9 cellular contexts compared by ENCODE assay signal in the genomic region with DNA sequence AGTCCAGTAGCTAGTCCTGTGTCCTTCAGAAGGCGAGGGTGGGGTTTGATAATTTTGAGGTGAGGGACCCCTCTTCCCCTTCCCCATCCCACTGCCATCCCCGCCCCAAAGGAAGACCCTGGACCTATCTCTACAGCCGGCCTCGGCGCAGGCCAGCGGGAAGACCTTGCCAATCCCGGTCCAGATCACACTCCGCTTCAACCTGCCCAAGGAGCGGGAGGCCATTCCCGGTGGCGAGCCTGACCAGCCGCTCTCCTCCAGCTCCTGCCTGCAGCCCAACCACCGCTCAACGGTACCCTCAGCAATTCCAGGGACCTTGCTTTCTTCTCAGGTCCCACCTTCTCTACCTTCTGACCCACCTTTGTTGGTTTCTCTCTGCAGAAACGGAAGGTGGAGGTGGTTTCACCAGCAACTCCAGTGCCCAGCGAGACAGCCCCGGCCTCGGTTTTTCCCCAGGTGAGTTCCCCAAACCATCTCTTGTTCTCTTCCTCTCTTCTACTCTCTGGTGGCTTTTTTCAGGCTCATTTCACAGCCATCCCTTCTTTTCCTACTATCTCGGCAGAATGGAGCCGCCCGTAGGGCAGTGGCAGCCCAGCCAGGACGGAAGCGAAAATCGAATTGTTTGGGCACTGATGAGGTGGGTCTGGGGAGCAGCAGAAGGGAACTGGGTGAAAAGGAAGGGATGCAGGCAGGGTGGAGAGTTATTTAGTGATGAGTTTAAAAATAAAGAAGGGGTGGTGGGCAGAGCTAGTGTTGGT. TPM values are rescaled to one million over a fixed set of nuclear protein-coding genes. Genes with fewer than 3 reads are reported as not detected.
DNase-seq lines count a peak whose midpoint lies in the region; ATAC-seq, FAIRE-seq and TF ChIP-seq lines count a peak whose summit lies in the region.
"Had no signal": no experiment of that assay in that cellular context is flagged by ENCODE, and none has a peak within 500 bp of the region (broad histone marks: within the 10 kb centered on the region; RNA-seq: fewer than 3 reads in every experiment).

No MANE protein-coding gene starts in this region.

- H3K4me3 Mint-ChIP-seq in mesothelial cell of epicardium: peak overlapping the region; percentile 92

- H3K27ac ChIP-seq in HepG2 (ENCODE audit: extremely low read length, insufficient read depth, low read length) (peak overlapping the region; percentile 96), right lobe of liver (no peak overlapping the region), ascending aorta (peak overlapping the region; percentile 96 to 100), vagina (peak overlapping the region; percentile 99)

- no peaks in the 10 kb centered on the region for H4K20me1 ChIP-seq in HepG2 (ENCODE audit: insufficient read depth, low read length)

- TF ChIP-seq EP300 in HepG2 (IDR thresholded peaks at IDR 0.05; ENCODE audit: low read depth in 2 of 2, low read length in 2 of 2): no peak
- no peak for TF ChIP-seq EP300 in HepG2 (CRISPR knock-in tag; IDR thresholded peaks at IDR 0.05; ENCODE audit: borderline replicate concordance)

- peaks cover 12% of the 10 kb centered on the region for H3K4me1 Mint-ChIP-seq in mesothelial cell of epicardium

- peak overlapping the region; percentile 78; the same call in 1 of the 2 replicates for H3K9ac ChIP-seq in HepG2 (ENCODE audit: insufficient read depth, low read depth, low read length)

- no peaks in the 10 kb centered on the region for H3K27me3 Mint-ChIP-seq in mesothelial cell of epicardium (ENCODE audit: low read depth)

- ATAC-seq in HepG2: no peak
- ATAC-seq in right lobe of liver: no peak

- no peak for FAIRE-seq in HepG2 (lab: Jason Lieb, UNC)

- no peaks in the 10 kb centered on the region; a peak in 1 of 5 replicates for H3K27me3 ChIP-seq in HepG2 (ENCODE audit: control insufficient read depth in 1 of 2, insufficient read depth in 2 of 2, low read length in 2 of 2)
- H3K27me3 ChIP-seq in right lobe of liver: no peaks in the 10 kb centered on the region
- H3K27me3 ChIP-seq in ascending aorta: no peaks in the 10 kb centered on the region
- H3K27me3 ChIP-seq in vagina: no peaks in the 10 kb centered on the region

- H3K36me3 Mint-ChIP-seq in mesothelial cell of epicardium: peaks cover 28% of the 10 kb centered on the region

- TF ChIP-seq CTCF in HepG2 (CRISPR knock-in tag; IDR thresholded peaks at IDR 0.05): no peak
- TF ChIP-seq CTCF in right lobe of liver (IDR thresholded peaks at IDR 0.05): no peak
- TF ChIP-seq CTCF in ascending aorta (IDR thresholded peaks at IDR 0.05): no peak
- TF ChIP-seq CTCF in mesothelial cell of epicardium (IDR thresholded peaks at IDR 0.05; ENCODE audit: unreplicated experiment): no peak
- TF ChIP-seq CTCF in vagina (IDR thresholded peaks at IDR 0.05): no peak

- H3K9me3 ChIP-seq in HepG2 (ENCODE audit: low read length) (no peaks in the 10 kb centered on the region), right lobe of liver (no peaks in the 10 kb centered on the region), ascending aorta (no peaks in the 10 kb centered on the region), vagina (no peaks in the 10 kb centered on the region)

- H3K79me2 ChIP-seq in HepG2 (ENCODE audit: insufficient read depth, low read length): peaks cover 5% of the 10 kb centered on the region

- in situ Hi-C loops in HepG2 (cut with HindIII; ENCODE audit: extremely low pct_ligation_motif_present, low pct_unique_long_range_greater_than_20kb): loop anchor here (10.0 kb wide), 2 partner anchors 101 to 271 kb away; no protein-coding TSS in a partner anchor

- H3K36me3 ChIP-seq in HepG2 (replicated peaks in 1 of 2; ENCODE audit: control insufficient read depth in 1 of 2, insufficient read depth in 2 of 2, low read length in 2 of 2) (peaks cover 22 to 51% of the 10 kb centered on the region in 2 experiments), right lobe of liver (peaks cover 7 to 50% (median 23%) of the 10 kb centered on the region in 4 donors), ascending aorta (peaks cover 45 to 56% of the 10 kb centered on the region in 2 donors), vagina (peaks cover 0 to 52% of the 10 kb centered on the region in 2 donors)

- intact Hi-C loops in HepG2 (cut with micrococcal nuclease; ENCODE audit: unreplicated experiment) (no loop called here), right lobe of liver (cut with DNase I) (loop anchor here (5.0 to 10.0 kb wide), 2 partner anchors 101 to 104 kb away; no protein-coding TSS in a partner anchor), ascending aorta (cut with DNase I) (loop anchor here (10.0 kb wide), 1 partner anchor 99 kb away; a partner anchor contains a TSS), vagina (cut with DNase I) (loop anchor here (5.0 kb wide), 1 partner anchor 69 kb away; a partner anchor contains a TSS)

- DNase-seq in HepG2 (ENCODE audit: low spot score): no peak
- no peak for DNase-seq in right lobe of liver
- DNase-seq in ascending aorta (ENCODE audit: low spot score in 2 of 2): no peak
- no peak for DNase-seq in mesothelial cell of epicardium (ENCODE audit: low spot score in 2 of 2, unreplicated experiment in 2 of 2)
- DNase-seq in vagina (ENCODE audit: extremely low spot score in 2 of 2): no peak
- no peak for DNase-seq in D341Med (ENCODE audit: low spot score)
- no peak for DNase-seq in stimulated activated CD4-positive, alpha-beta T cell treated with anti-CD3 and anti-CD28 coated beads, Interleukin-2, amount 100 ng/mL, for 24 hours
- DNase-seq in NCI-H2171 (lab: John Stamatoyannopoulos, UW): no peak
- DNase-seq: H7 had no signal

- H3K4me3 ChIP-seq in HepG2 (replicated peaks in 1 of 3; ENCODE audit: insufficient read depth in 1 of 3, low read depth in 2 of 3, low read length in 3 of 3) (peak overlapping the region in 1 of 3 experiments; percentile 80; a peak in 2 of 6 replicates), right lobe of liver (peak overlapping the region in 1 of 3 donors; percentile 70), ascending aorta (peak overlapping the region; percentile 72 to 94), vagina (peak overlapping the region; percentile 55 to 60)

- H3K27ac Mint-ChIP-seq in mesothelial cell of epicardium: peak overlapping the region; percentile 39

- no peak for TF ChIP-seq RAD21 in HepG2 (CRISPR knock-in tag; IDR thresholded peaks at IDR 0.05)

- CTCF ChIA-PET in HepG2 (lab: Yijun Ruan, JAX; ENCODE audit: low intra/inter-chr PET ratio, low total read pairs): interaction anchor here (2.0 to 2.9 kb wide), 2 partner anchors 67 to 105 kb away, joined by 8 to 40 read pairs; a partner anchor contains a TSS

- BruUV-seq in HepG2 (replicated peaks; lab: Mats Ljungman, UMichigan): no TSS peak

- H2AFZ ChIP-seq in HepG2 (ENCODE audit: low read length): no peak overlapping the region

- TF ChIP-seq POLR2A in HepG2 (IDR thresholded peaks at IDR 0.05; ENCODE audit: insufficient read depth in 1 of 2, low read depth in 2 of 2, low read length in 2 of 2): no peak
- TF ChIP-seq POLR2A in right lobe of liver (IDR thresholded peaks at IDR 0.05): no peak
- no peak for TF ChIP-seq POLR2A in vagina (IDR thresholded peaks at IDR 0.05)

- no peaks in the 10 kb centered on the region for H3K9me3 Mint-ChIP-seq in mesothelial cell of epicardium

- H3K4me1 ChIP-seq in HepG2 (ENCODE audit: insufficient read depth, low read length) (peaks cover 36% of the 10 kb centered on the region), right lobe of liver (peaks cover 0 to 16% (median 1%) of the 10 kb centered on the region in 4 donors), ascending aorta (peaks cover 4 to 22% of the 10 kb centered on the region in 2 donors), vagina (peaks cover 28% of the 10 kb centered on the region)

- 98% methylated on average over 13 of the region's 24 CpGs for WGBS in HepG2 (ENCODE audit: low lambda C conversion rate)
- WGBS in right lobe of liver (ENCODE audit: insufficient coverage, low coverage, low lambda C conversion rate, missing lambda C conversion rate): 92% methylated on average over 15 of the region's 24 CpGs

- POLR2A ChIA-PET in HepG2 (lab: Yijun Ruan, JAX): interaction anchor here (1.1 to 2.3 kb wide), 3 partner anchors 22 to 175 kb away, joined by 3 to 16 read pairs (median 14); a partner anchor contains a TSS

- peak overlapping the region; percentile 81 for H3K4me2 ChIP-seq in HepG2 (ENCODE audit: low read depth, low read length)

RNA-seq across cellular contexts. Expression of a gene that starts 1.3 kb away (rescaled TPM):
- total RNA-seq in HepG2 (2016; rRNA removed; fragmentation: Illumina TruSeq; extraction: Trizol) (45.4 and 48.3 TPM in 2 replicates), right lobe of liver (10 to 100 TPM; 17.8 to 30.4 (median 24.0) TPM), ascending aorta (31.0 TPM), mesothelial cell of epicardium (72.0 to 77.8 TPM (median 77.1 TPM) in 3 replicates), vagina (58.9 TPM)
- total RNA-seq in HepG2 (2016; cell fraction: cytosol; rRNA removed; fragmentation: Illumina TruSeq; extraction: Trizol; ENCODE audit: low read depth): 8.5 and 8.6 TPM in 2 replicates
- 45.1 and 48.4 TPM in 2 replicates for total RNA-seq in HepG2 (2016; cell fraction: insoluble cytoplasmic fraction; rRNA removed; fragmentation: Illumina TruSeq; extraction: Trizol)
- 17.0 and 19.2 TPM in 2 replicates for total RNA-seq in HepG2 (2016; cell fraction: membrane; rRNA removed; fragmentation: Illumina TruSeq; extraction: Trizol)
- total RNA-seq in HepG2 (2016; cell fraction: nucleus; rRNA removed; fragmentation: Illumina TruSeq; extraction: Trizol): 28.1 and 30.8 TPM in 2 replicates
- polyA plus RNA-seq in HepG2 (2011; rRNA removed): 34.4 and 35.2 TPM in 2 replicates
- polyA plus RNA-seq in HepG2 (2011; cell fraction: cytosol; rRNA removed): 21.9 and 28.4 TPM in 2 replicates
- 53.3 and 53.6 TPM in 2 replicates for polyA plus RNA-seq in HepG2 (2011; cell fraction: nucleus; rRNA removed)
- 19.9 and 22.4 TPM in 2 replicates for polyA plus RNA-seq in HepG2 (2012)
- 5.2 and 5.8 TPM in 2 replicates for polyA plus RNA-seq in HepG2 (2016; cell fraction: cytosol; fragmentation: Illumina TruSeq; extraction: Trizol; ENCODE audit: low read depth)
- polyA plus RNA-seq in HepG2 (2016; cell fraction: insoluble cytoplasmic fraction; fragmentation: Illumina TruSeq; extraction: Trizol; ENCODE audit: low read depth): 41.7 and 50.6 TPM in 2 replicates
- polyA plus RNA-seq in HepG2 (2016; cell fraction: membrane; fragmentation: Illumina TruSeq; extraction: Trizol; ENCODE audit: low read depth): 9.1 and 12.0 TPM in 2 replicates
- 60.8 and 65.4 TPM in 2 replicates for polyA plus RNA-seq in HepG2 (2016; cell fraction: nucleus; fragmentation: Illumina TruSeq; extraction: Trizol; ENCODE audit: insufficient read depth, low read depth)
- 78.3 and 126 TPM in 2 replicates for polyA minus RNA-seq in HepG2 (2011; rRNA and poly(A)+ RNA removed; ENCODE audit: low replicate concordance)
- polyA minus RNA-seq in HepG2 (2011; cell fraction: cytosol; rRNA and poly(A)+ RNA removed): 15.4 and 16.3 TPM in 2 replicates
- 39.5 and 44.1 TPM in 2 replicates for polyA minus RNA-seq in HepG2 (2011; cell fraction: nucleus; rRNA and poly(A)+ RNA removed)

RNA-seq across cellular contexts. Expression of a gene that starts 7.2 kb away (rescaled TPM):
- total RNA-seq in HepG2 (2016; rRNA removed; fragmentation: Illumina TruSeq; extraction: Trizol) (50.9 and 65.1 TPM in 2 replicates), right lobe of liver (10 to 100 TPM; 16.8 to 39.1 (median 26.1) TPM), ascending aorta (155 TPM), mesothelial cell of epicardium (41.8 to 45.0 TPM (median 42.4 TPM) in 3 replicates), vagina (66.8 TPM)
- total RNA-seq in HepG2 (2016; cell fraction: cytosol; rRNA removed; fragmentation: Illumina TruSeq; extraction: Trizol; ENCODE audit: low read depth): 57.6 and 60.3 TPM in 2 replicates
- total RNA-seq in HepG2 (2016; cell fraction: insoluble cytoplasmic fraction; rRNA removed; fragmentation: Illumina TruSeq; extraction: Trizol): 55.2 and 76.7 TPM in 2 replicates
- 36.0 and 40.9 TPM in 2 replicates for total RNA-seq in HepG2 (2016; cell fraction: membrane; rRNA removed; fragmentation: Illumina TruSeq; extraction: Trizol)
- 18.2 and 19.2 TPM in 2 replicates for total RNA-seq in HepG2 (2016; cell fraction: nucleus; rRNA removed; fragmentation: Illumina TruSeq; extraction: Trizol)
- polyA plus RNA-seq in HepG2 (2011; rRNA removed): 24.6 and 27.4 TPM in 2 replicates
- polyA plus RNA-seq in HepG2 (2011; cell fraction: cytosol; rRNA removed): 34.9 and 55.1 TPM in 2 replicates
- polyA plus RNA-seq in HepG2 (2011; cell fraction: nucleus; rRNA removed): 41.5 and 44.0 TPM in 2 replicates
- 16.9 and 19.3 TPM in 2 replicates for polyA plus RNA-seq in HepG2 (2012)
- 53.8 and 60.7 TPM in 2 replicates for polyA plus RNA-seq in HepG2 (2016; cell fraction: cytosol; fragmentation: Illumina TruSeq; extraction: Trizol; ENCODE audit: low read depth)
- 53.3 and 62.7 TPM in 2 replicates for polyA plus RNA-seq in HepG2 (2016; cell fraction: insoluble cytoplasmic fraction; fragmentation: Illumina TruSeq; extraction: Trizol; ENCODE audit: low read depth)
- 27.7 and 34.7 TPM in 2 replicates for polyA plus RNA-seq in HepG2 (2016; cell fraction: membrane; fragmentation: Illumina TruSeq; extraction: Trizol; ENCODE audit: low read depth)
- polyA plus RNA-seq in HepG2 (2016; cell fraction: nucleus; fragmentation: Illumina TruSeq; extraction: Trizol; ENCODE audit: insufficient read depth, low read depth): 35.1 and 36.6 TPM in 2 replicates
- 9.1 and 31.0 TPM in 2 replicates for polyA minus RNA-seq in HepG2 (2011; rRNA and poly(A)+ RNA removed; ENCODE audit: low replicate concordance)
- 11.3 and 11.4 TPM in 2 replicates for polyA minus RNA-seq in HepG2 (2011; cell fraction: cytosol; rRNA and poly(A)+ RNA removed)
- 12.7 and 15.0 TPM in 2 replicates for polyA minus RNA-seq in HepG2 (2011; cell fraction: nucleus; rRNA and poly(A)+ RNA removed)

RNA-seq across cellular contexts. Expression of a gene that starts 50.7 kb away (rescaled TPM):
- total RNA-seq in HepG2 (2016; rRNA removed; fragmentation: Illumina TruSeq; extraction: Trizol) (18.7 and 21.4 TPM in 2 replicates), right lobe of liver (10 to 100 TPM; 27.8 to 51.1 (median 41.9) TPM), ascending aorta (115 TPM), mesothelial cell of epicardium (95.6 to 98.8 TPM (median 96.8 TPM) in 3 replicates), vagina (59.2 TPM)
- total RNA-seq in HepG2 (2016; cell fraction: cytosol; rRNA removed; fragmentation: Illumina TruSeq; extraction: Trizol; ENCODE audit: low read depth): 13.2 and 15.2 TPM in 2 replicates
- total RNA-seq in HepG2 (2016; cell fraction: insoluble cytoplasmic fraction; rRNA removed; fragmentation: Illumina TruSeq; extraction: Trizol): 18.1 and 22.6 TPM in 2 replicates
- 29.5 and 31.1 TPM in 2 replicates for total RNA-seq in HepG2 (2016; cell fraction: membrane; rRNA removed; fragmentation: Illumina TruSeq; extraction: Trizol)
- total RNA-seq in HepG2 (2016; cell fraction: nucleus; rRNA removed; fragmentation: Illumina TruSeq; extraction: Trizol): 22.2 and 24.4 TPM in 2 replicates
- 40.5 and 51.0 TPM in 2 replicates for polyA plus RNA-seq in HepG2 (2011; rRNA removed)
- polyA plus RNA-seq in HepG2 (2011; cell fraction: cytosol; rRNA removed): 17.1 and 18.5 TPM in 2 replicates
- 130 and 135 TPM in 2 replicates for polyA plus RNA-seq in HepG2 (2011; cell fraction: nucleus; rRNA removed)
- 35.3 and 47.6 TPM in 2 replicates for polyA plus RNA-seq in HepG2 (2012)
- polyA plus RNA-seq in HepG2 (2016; cell fraction: cytosol; fragmentation: Illumina TruSeq; extraction: Trizol; ENCODE audit: low read depth): 18.5 and 18.9 TPM in 2 replicates
- 29.6 and 39.8 TPM in 2 replicates for polyA plus RNA-seq in HepG2 (2016; cell fraction: insoluble cytoplasmic fraction; fragmentation: Illumina TruSeq; extraction: Trizol; ENCODE audit: low read depth)
- polyA plus RNA-seq in HepG2 (2016; cell fraction: membrane; fragmentation: Illumina TruSeq; extraction: Trizol; ENCODE audit: low read depth): 31.6 and 34.3 TPM in 2 replicates
- 67.4 and 71.3 TPM in 2 replicates for polyA plus RNA-seq in HepG2 (2016; cell fraction: nucleus; fragmentation: Illumina TruSeq; extraction: Trizol; ENCODE audit: insufficient read depth, low read depth)
- 44.8 and 56.8 TPM in 2 replicates for polyA minus RNA-seq in HepG2 (2011; rRNA and poly(A)+ RNA removed; ENCODE audit: low replicate concordance)
- 19.2 and 21.1 TPM in 2 replicates for polyA minus RNA-seq in HepG2 (2011; cell fraction: cytosol; rRNA and poly(A)+ RNA removed)
- polyA minus RNA-seq in HepG2 (2011; cell fraction: nucleus; rRNA and poly(A)+ RNA removed): 31.7 and 34.9 TPM in 2 replicates

Comparison
In these comparisons a context has a peak if more than half of its experiments do, and no peak if none do; other contexts are left out.
1. H3K27ac ChIP-seq: peak in HepG2 (single experiment), ascending aorta (2 of 2) and vagina (single experiment); none in right lobe of liver (0 of 3).